ENCODE assay signal across 1 cellular context in genomic region chr22:24543068-24543675, GRCh38.
TF ChIP-seq lines count a peak whose summit lies in the region.

No MANE protein-coding gene starts in this region.

TF ChIP-seq in K562, 482 proteins besides CTCF, POLR2A, EP300 and RAD21:
- TF ChIP-seq ZFP36 (IDR thresholded peaks at IDR 0.05; ENCODE audit: low read depth, low read length, partially characterized antibody) (peak; percentile 57), PCBP1 (IDR thresholded peaks at IDR 0.05; ENCODE audit: low read depth, low read length, poor library complexity, severe bottlenecking) (no peak), CREB5 (CRISPR knock-in tag; IDR thresholded peaks at IDR 0.05) (no peak)
